ENCODE assay signal across 20 cellular contexts in the genomic region with DNA sequence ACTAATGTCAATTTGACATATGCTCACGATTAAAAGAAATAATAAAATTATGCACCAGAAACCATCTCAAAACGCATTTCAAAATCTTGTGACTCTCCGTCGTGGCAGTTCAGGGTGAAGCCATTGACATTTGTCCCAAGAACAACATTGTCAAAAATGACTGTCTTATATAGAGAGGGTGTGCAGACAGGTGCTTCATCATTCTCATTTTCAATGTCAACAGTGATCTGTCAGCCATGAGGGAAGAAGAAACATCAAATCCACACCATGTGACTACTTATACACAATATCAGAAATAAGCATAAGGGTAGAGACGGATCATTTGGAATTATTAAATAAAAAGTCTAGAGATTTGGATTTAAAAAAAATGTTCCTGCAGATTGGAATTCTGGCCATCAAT.
DNase-seq lines count a peak whose midpoint lies in the region; ATAC-seq, FAIRE-seq and TF ChIP-seq lines count a peak whose summit lies in the region.
"Had no signal": no experiment of that assay in that cellular context is flagged by ENCODE, and none has a peak within 500 bp of the region (broad histone marks: within the 10 kb centered on the region; RNA-seq: fewer than 3 reads in every experiment).

No MANE protein-coding gene starts in this region.

- FAIRE-seq in K562 (lab: Jason Lieb, UNC): no peak
- FAIRE-seq: A549, D721Med, G401.6, GM12891, GM19239 had no signal

- no peak for TF ChIP-seq EP300 in K562 (IDR thresholded peaks at IDR 0.05; ENCODE audit: low read length)
- peak; percentile 88 for TF ChIP-seq EP300 in neural cell (conservative IDR thresholded peaks at IDR 0.05; ENCODE audit: poor library complexity, severe bottlenecking)

- H3K4me2 ChIP-seq in K562 (ENCODE audit: insufficient read depth, low read length) (no peak overlapping the region), neural cell (ENCODE audit: low read length) (no peak overlapping the region)
- H3K4me2 ChIP-seq: A549; BLaER1 treated with 17β-estradiol and CSF1 and Interleukin-3, amounts not matched to agents 10 nM and 100 nM had no signal

- TF ChIP-seq POLR2A in K562 (conservative IDR thresholded peaks at IDR 0.05): no peak

- H3K27ac ChIP-seq in K562 (ENCODE audit: extremely low read depth, low read depth, low read length): no peak overlapping the region
- H3K27ac ChIP-seq in neural cell (ENCODE audit: low read length): no peak overlapping the region
- H3K27ac ChIP-seq: 22Rv1; A549; BLaER1 treated with 17β-estradiol and CSF1 and Interleukin-3, amounts not matched to agents 10 nM and 100 nM; C4-2B had no signal

- no peaks in the 10 kb centered on the region for H3K79me2 ChIP-seq in K562 (ENCODE audit: control insufficient read depth, insufficient read depth, low read length)
- H3K79me2 ChIP-seq in neural cell (replicated peaks; ENCODE audit: insufficient read depth, low read length): no peaks in the 10 kb centered on the region

- no peak for TF ChIP-seq RAD21 in K562 (CRISPR knock-in tag; conservative IDR thresholded peaks at IDR 0.05 in 1 of 2, IDR thresholded peaks at IDR 0.05 in 1 of 2)
- TF ChIP-seq RAD21 in neural cell (conservative IDR thresholded peaks at IDR 0.05): no peak

- intact Hi-C loops in K562 (cut with micrococcal nuclease): no loop called here

- H2AFZ ChIP-seq in K562 (ENCODE audit: low read depth, low read length) (no peak overlapping the region), neural cell (ENCODE audit: low read depth, low read length) (no peak overlapping the region)

- H3K4me1 ChIP-seq in K562 (replicated peaks in 1 of 2; ENCODE audit: control insufficient read depth in 2 of 2, insufficient read depth in 2 of 2, low read length in 2 of 2): no peaks in the 10 kb centered on the region
- H3K4me1 ChIP-seq: A549, Caco-2 had no signal

- no peaks in the 10 kb centered on the region for H3F3A ChIP-seq in neural cell (ENCODE audit: insufficient read depth, low read length, poor library complexity, severe bottlenecking)

- no peaks in the 10 kb centered on the region for H3K9me1 ChIP-seq in K562 (ENCODE audit: control insufficient read depth, insufficient read depth, low read length)

- POLR2A ChIA-PET in K562 (lab: Yijun Ruan, JAX): no interaction called here

- 0% methylated on average over 5 of the region's 5 CpGs for WGBS in K562 (ENCODE audit: insufficient coverage, low coverage, missing lambda C conversion rate)

- ATAC-seq in K562 (no peak), HG03354 (IDR thresholded peaks at IDR 0.05; ENCODE audit: poor library complexity, severe bottlenecking, unreplicated experiment) (no peak)
- ATAC-seq: A549; CD8-positive, alpha-beta T cell had no signal

- no TSS peak for BruUV-seq in K562 (replicated peaks; lab: Mats Ljungman, UMichigan)

- DNase-seq in DMS53 (lab: John Stamatoyannopoulos, UW) (peak; percentile 5), DMS53 treated with DMSO at 0.1 percent for 48 hours (lab: John Stamatoyannopoulos, UW; ENCODE audit: unreplicated experiment) (no peak), K562 (ENCODE audit: extremely low read depth in 1 of 4, low spot score in 3 of 4) (no peak)
- DNase-seq: AML-193; Calu3; CD4-positive, alpha-beta T cell; CD8-positive, alpha-beta T cell; DMS79 treated with DMSO at 0.1 percent for 48 hours; GF-D8 had no signal

- no peaks in the 10 kb centered on the region for H3K9me2 ChIP-seq in neural cell (ENCODE audit: insufficient read depth, low read length)

- H3K9me3 ChIP-seq in K562 (replicated peaks; ENCODE audit: control insufficient read depth, insufficient read depth, low read depth, low read length) (no peaks in the 10 kb centered on the region), neural cell (ENCODE audit: low read length) (no peaks in the 10 kb centered on the region)
- H3K9me3 ChIP-seq: A549; BLaER1 treated with 17β-estradiol and CSF1 and Interleukin-3, amounts not matched to agents 10 nM and 100 nM; Caco-2 had no signal

- no peak overlapping the region for H3K4me3 ChIP-seq in K562
- peak overlapping the region; percentile 21 for H3K4me3 ChIP-seq in neural cell (ENCODE audit: low read length)
- H3K4me3 ChIP-seq: A549; BLaER1 treated with 17β-estradiol and CSF1 and Interleukin-3, amounts not matched to agents 10 nM and 100 nM had no signal

- H3K36me3 ChIP-seq in K562 (ENCODE audit: control insufficient read depth, insufficient read depth, low read length) (no peaks in the 10 kb centered on the region), neural cell (ENCODE audit: insufficient read depth, low read length) (no peaks in the 10 kb centered on the region)
- H3K36me3 ChIP-seq: BLaER1 treated with 17β-estradiol and CSF1 and Interleukin-3, amounts not matched to agents 10 nM and 100 nM had no signal

- H3K9ac ChIP-seq in K562 (ENCODE audit: insufficient read depth in 1 of 2, low read depth in 2 of 2, low read length in 2 of 2) (no peak overlapping the region), neural cell (ENCODE audit: low read length) (no peak overlapping the region)
- H3K9ac ChIP-seq: BLaER1 treated with 17β-estradiol and CSF1 and Interleukin-3, amounts not matched to agents 10 nM and 100 nM had no signal

- in situ Hi-C loops in K562 (cut with MboI): no loop called here

- H4K20me1 ChIP-seq in K562 (replicated peaks; ENCODE audit: control insufficient read depth, insufficient read depth, low read length) (no peaks in the 10 kb centered on the region), neural cell (ENCODE audit: insufficient read depth) (no peaks in the 10 kb centered on the region)
- H4K20me1 ChIP-seq: BLaER1 treated with 17β-estradiol and CSF1 and Interleukin-3, amounts not matched to agents 10 nM and 100 nM had no signal

- TF ChIP-seq CTCF in K562 (IDR thresholded peaks at IDR 0.05 in 2 of 3, conservative IDR thresholded peaks at IDR 0.05 in 1 of 3; ENCODE audit: insufficient read depth in 2 of 3, low read depth in 1 of 3, low read length in 3 of 3) (no peak), neural cell (IDR thresholded peaks at IDR 0.05; ENCODE audit: poor library complexity, severe bottlenecking) (no peak)

- CTCF ChIA-PET in K562 (lab: Yijun Ruan, JAX; ENCODE audit: low intra/inter-chr PET ratio): no interaction called here

- H3K27me3 ChIP-seq in K562 (ENCODE audit: control insufficient read depth in 2 of 2, insufficient read depth in 2 of 2, low read length in 2 of 2) (no peaks in the 10 kb centered on the region), neural cell (ENCODE audit: insufficient read depth, low read depth, low read length) (no peaks in the 10 kb centered on the region)
- H3K27me3 ChIP-seq: BLaER1 treated with 17β-estradiol and CSF1 and Interleukin-3, amounts not matched to agents 10 nM and 100 nM had no signal

TF ChIP-seq in K562, 482 proteins besides CTCF, POLR2A, EP300 and RAD21 (continues in another document):
- TF ChIP-seq, protein P1, sequence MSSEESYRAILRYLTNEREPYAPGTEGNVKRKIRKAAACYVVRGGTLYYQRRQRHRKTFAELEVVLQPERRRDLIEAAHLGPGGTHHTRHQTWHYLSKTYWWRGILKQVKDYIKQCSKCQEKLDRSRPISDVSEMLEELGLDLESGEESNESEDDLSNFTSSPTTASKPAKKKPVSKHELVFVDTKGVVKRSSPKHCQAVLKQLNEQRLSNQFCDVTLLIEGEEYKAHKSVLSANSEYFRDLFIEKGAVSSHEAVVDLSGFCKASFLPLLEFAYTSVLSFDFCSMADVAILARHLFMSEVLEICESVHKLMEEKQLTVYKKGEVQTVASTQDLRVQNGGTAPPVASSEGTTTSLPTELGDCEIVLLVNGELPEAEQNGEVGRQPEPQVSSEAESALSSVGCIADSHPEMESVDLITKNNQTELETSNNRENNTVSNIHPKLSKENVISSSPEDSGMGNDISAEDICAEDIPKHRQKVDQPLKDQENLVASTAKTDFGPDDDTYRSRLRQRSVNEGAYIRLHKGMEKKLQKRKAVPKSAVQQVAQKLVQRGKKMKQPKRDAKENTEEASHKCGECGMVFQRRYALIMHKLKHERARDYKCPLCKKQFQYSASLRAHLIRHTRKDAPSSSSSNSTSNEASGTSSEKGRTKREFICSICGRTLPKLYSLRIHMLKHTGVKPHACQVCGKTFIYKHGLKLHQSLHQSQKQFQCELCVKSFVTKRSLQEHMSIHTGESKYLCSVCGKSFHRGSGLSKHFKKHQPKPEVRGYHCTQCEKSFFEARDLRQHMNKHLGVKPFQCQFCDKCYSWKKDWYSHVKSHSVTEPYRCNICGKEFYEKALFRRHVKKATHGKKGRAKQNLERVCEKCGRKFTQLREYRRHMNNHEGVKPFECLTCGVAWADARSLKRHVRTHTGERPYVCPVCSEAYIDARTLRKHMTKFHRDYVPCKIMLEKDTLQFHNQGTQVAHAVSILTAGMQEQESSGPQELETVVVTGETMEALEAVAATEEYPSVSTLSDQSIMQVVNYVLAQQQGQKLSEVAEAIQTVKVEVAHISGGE (CRISPR knock-in tag; IDR thresholded peaks at IDR 0.05): 0 out of 6 replicates have a peak, but pooled peaks of 1 of the 3 experiments have one; percentile 31
- peak; percentile 28 for TF ChIP-seq EWSR1 (IDR thresholded peaks at IDR 0.05; ENCODE audit: borderline replicate concordance, low read depth, partially characterized antibody)

TF ChIP-seq in neural cell, 6 proteins besides CTCF, POLR2A, EP300 and RAD21:
- TF ChIP-seq SMC3 (conservative IDR thresholded peaks at IDR 0.05; ENCODE audit: poor library complexity): no peak
- no peak for TF ChIP-seq TAF1 (IDR thresholded peaks at IDR 0.05; ENCODE audit: low read depth)
- TF ChIP-seq POLR2AphosphoS5 (IDR thresholded peaks at IDR 0.05): peak; percentile 59
